Comparison of ENCODE assay signal across 26 cellular contexts in the genomic region with DNA sequence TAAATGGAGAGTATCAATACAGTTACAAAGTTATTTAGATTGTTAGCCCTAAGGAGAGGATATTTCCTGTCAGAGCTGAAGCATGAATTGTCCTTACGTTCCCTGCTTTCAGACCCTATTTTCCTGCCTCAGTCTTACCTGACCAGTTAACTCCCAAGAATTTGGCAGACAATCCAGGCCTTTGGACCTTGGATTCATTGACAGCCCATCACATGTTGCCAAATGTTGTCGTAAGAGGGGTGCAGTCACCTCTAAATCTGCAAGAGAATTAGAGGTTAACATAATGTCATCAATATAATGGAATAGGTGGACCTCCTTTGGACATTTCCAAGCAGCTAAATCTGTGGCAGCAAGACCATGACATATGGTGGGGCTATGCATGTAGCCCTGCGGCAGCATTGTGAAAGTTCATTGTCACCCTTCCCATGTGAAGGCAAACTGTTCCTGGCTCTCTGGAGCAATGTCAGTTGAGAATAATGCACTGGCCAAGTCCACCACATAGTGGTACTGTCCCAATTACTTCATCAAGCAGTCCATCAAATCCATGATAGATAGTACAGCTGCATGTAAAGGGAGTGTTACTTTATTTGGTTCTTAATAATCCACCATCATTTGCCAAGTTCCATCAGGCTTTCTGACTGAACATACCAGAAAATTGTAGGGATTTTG.
"Had no signal": no experiment of that assay in that cellular context is flagged by ENCODE, and none has a peak within 500 bp of the region (broad histone marks: within the 10 kb centered on the region; RNA-seq: fewer than 3 reads in every experiment).

No MANE protein-coding gene starts in this region.

- H3K36me3 ChIP-seq: stomach, suprapubic skin, thoracic aorta, thyroid gland, tibial artery, tibial nerve, transverse colon, upper lobe of left lung, upper lobe of right lung, uterus, vagina had no signal

- H3K27me3 ChIP-seq: stomach, suprapubic skin, testis, thyroid gland, tibial artery, tibial nerve, transverse colon, upper lobe of left lung, upper lobe of right lung, uterus, vagina had no signal

- H3K27ac ChIP-seq: stomach, suprapubic skin, testis, thoracic aorta, thyroid gland, tibial artery, tibial nerve, transverse colon, upper lobe of left lung, upper lobe of right lung, uterus, vagina had no signal

- ATAC-seq: stimulated activated effector memory CD8-positive, alpha-beta T cell treated with anti-CD3 and anti-CD28 coated beads, Interleukin-12 subunit alpha, Interleukin-12 subunit beta, amount 100 ng/mL, for 72 hours; stimulated activated memory B cell treated with anti-CD40 and anti-IgM and Interleukin-4, amounts not matched to agents 10 μg/mL and 1 μg/mL and 100 μg/mL, for 72 hours; stimulated activated naive B cell treated with anti-CD40 and anti-IgM and Interleukin-4, amounts not matched to agents 10 μg/mL and 1 μg/mL and 100 μg/mL, for 72 hours; stimulated activated naive CD8-positive, alpha-beta T cell treated with anti-CD3 and anti-CD28 coated beads, Interleukin-15, amount 100 ng/mL, for 72 hours; upper lobe of right lung had no signal

- FAIRE-seq: urothelium cell line had no signal

- H3K4me3 ChIP-seq: stomach, suprapubic skin, testis, thoracic aorta, thyroid gland, tibial artery, tibial nerve, transverse colon, upper lobe of left lung, upper lobe of right lung, uterus, vagina had no signal

- DNase-seq: stimulated activated CD4-positive, alpha-beta T cell treated with anti-CD3 and anti-CD28 coated beads, Interleukin-2, amount 100 ng/mL, for 48 hours; stimulated activated CD4-positive, alpha-beta T cell treated with anti-CD3 and anti-CD28 coated beads, Interleukin-4, amount 100 ng/mL, for 1 hour; stimulated activated CD4-positive, alpha-beta T cell treated with anti-CD3 and anti-CD28 coated beads, Interleukin-4, amount 100 ng/mL, for 24 hours; stimulated activated CD4-positive, alpha-beta T cell treated with anti-CD3 and anti-CD28 coated beads, Interleukin-4, amount 100 ng/mL, for 4 hours; stimulated activated CD8-positive, alpha-beta memory T cell treated with anti-CD3 and anti-CD28 coated beads, Interleukin-4, amount 100 ng/mL, for 48 hours; stimulated activated naive B cell treated with anti-CD40 and anti-IgM and Interleukin-4, amounts not matched to agents 10 μg/mL and 1 μg/mL and 100 μg/mL, for 72 hours; stimulated activated naive CD4-positive, alpha-beta T cell; stimulated activated naive CD4-positive, alpha-beta T cell treated with Interleukin-2 at 50 U/mL for 16 hours; stimulated activated naive CD8-positive, alpha-beta T cell treated with anti-CD3 and anti-CD28 coated beads, Interleukin-15, amount 100 ng/mL, for 72 hours; stomach; substantia nigra; testis; thyroid gland; tibial artery; transverse colon; trophoblast cell; upper lobe of left lung; upper lobe of right lung; uterus had no signal

- H3K4me1 ChIP-seq: stomach, suprapubic skin, testis, thyroid gland, tibial artery, tibial nerve, transverse colon, upper lobe of left lung, upper lobe of right lung, uterus, vagina had no signal

- H3K9me3 ChIP-seq: stomach, suprapubic skin, testis, thoracic aorta, thyroid gland, tibial artery, tibial nerve, transverse colon, upper lobe of left lung, upper lobe of right lung, uterus, vagina had no signal
